2 cellular contexts compared by ENCODE assay signal in genomic region chr22:19892249-19892879, GRCh38.
A peak's percentile ranks its signal among the peaks of the same experiment; 100 is the strongest.
TF ChIP-seq lines count a peak whose summit lies in the region.

No MANE protein-coding gene starts in this region.

TF ChIP-seq in SK-N-SH treated with all-trans-retinoic acid at 6 μM for 48 hours, 23 proteins besides CTCF, POLR2A, EP300 and RAD21:
- no peak for TF ChIP-seq ZNF565 (CRISPR knock-in tag; conservative IDR thresholded peaks at IDR 0.05; ENCODE audit: low read depth)
- TF ChIP-seq ZFP30 (CRISPR knock-in tag; IDR thresholded peaks at IDR 0.05) = no peak
- no peak for TF ChIP-seq CSDC2 (CRISPR knock-in tag; IDR thresholded peaks at IDR 0.05)
- no peak for TF ChIP-seq ZNF70 (CRISPR knock-in tag; IDR thresholded peaks at IDR 0.05)
- TF ChIP-seq ARNTL (CRISPR knock-in tag; IDR thresholded peaks at IDR 0.05; ENCODE audit: borderline replicate concordance, low read depth) = no peak
- TF ChIP-seq ZC3H10 (CRISPR knock-in tag; IDR thresholded peaks at IDR 0.05) = no peak
- no peak for TF ChIP-seq ZFP3 (CRISPR knock-in tag; IDR thresholded peaks at IDR 0.05)
- no peak for TF ChIP-seq POU6F1 (CRISPR knock-in tag; IDR thresholded peaks at IDR 0.05; ENCODE audit: borderline replicate concordance, low read depth)
- no peak for TF ChIP-seq OSR1 (CRISPR knock-in tag; IDR thresholded peaks at IDR 0.05)
- TF ChIP-seq PATZ1 (CRISPR knock-in tag; IDR thresholded peaks at IDR 0.05; ENCODE audit: borderline replicate concordance) = no peak
- TF ChIP-seq GLIS3 (CRISPR knock-in tag; IDR thresholded peaks at IDR 0.05) = no peak
- TF ChIP-seq ZNF8 (CRISPR knock-in tag; IDR thresholded peaks at IDR 0.05) = no peak

TF ChIP-seq in K562, 482 proteins besides CTCF, POLR2A, EP300 and RAD21 (continues in another document):
- TF ChIP-seq L3MBTL2 (IDR thresholded peaks at IDR 0.05) = peak; percentile 97
- TF ChIP-seq POLR3G (IDR thresholded peaks at IDR 0.05; ENCODE audit: extremely low read depth, insufficient read length, insufficient replicate concordance) = no peak
- peak; percentile 53; the same call in 1 of the 2 replicates for TF ChIP-seq ZNF384 (IDR thresholded peaks at IDR 0.05; ENCODE audit: low read depth, low read length)
- peak; percentile 73; the same call in 1 of the 2 replicates for TF ChIP-seq ZNF668 (CRISPR knock-in tag; IDR thresholded peaks at IDR 0.05)
- TF ChIP-seq ZNF224 (CRISPR knock-in tag; IDR thresholded peaks at IDR 0.05) = no peak
- TF ChIP-seq MGA (IDR thresholded peaks at IDR 0.05) = peak; percentile 99
- TF ChIP-seq HEY1 (CRISPR knock-in tag; IDR thresholded peaks at IDR 0.05; ENCODE audit: borderline replicate concordance) = no peak
- TF ChIP-seq ZBTB17 (CRISPR knock-in tag; IDR thresholded peaks at IDR 0.05) = no peak
- no peak for TF ChIP-seq HIVEP1 (CRISPR knock-in tag; IDR thresholded peaks at IDR 0.05)
- peak; percentile 76 to 80 for TF ChIP-seq NRF1 (conservative IDR thresholded peaks at IDR 0.05 in 1 of 2, IDR thresholded peaks at IDR 0.05 in 1 of 2)
- TF ChIP-seq YY1 (IDR thresholded peaks at IDR 0.05; ENCODE audit: borderline replicate concordance in 1 of 3, control insufficient read depth in 1 of 3, extremely low read depth in 1 of 3, insufficient read depth in 3 of 3, insufficient read length in 1 of 3, insufficient replicate concordance in 2 of 3, low read depth in 1 of 3, low read length in 2 of 3) = peak in 1 of 3 experiments; percentile 16
- no peak for TF ChIP-seq FOSL1 (tag; conservative IDR thresholded peaks at IDR 0.05)
- no peak for TF ChIP-seq GATA2 (CRISPR knock-in tag; IDR thresholded peaks at IDR 0.05)
- 0 out of 2 replicates have a peak, but pooled peaks have one; percentile 10 for TF ChIP-seq CBX1 (IDR thresholded peaks at IDR 0.05; ENCODE audit: low read depth)
- TF ChIP-seq UBTF (IDR thresholded peaks at IDR 0.05; ENCODE audit: borderline replicate concordance in 1 of 2, low read depth in 2 of 2, low read length in 2 of 2) = peak in 1 of 2 experiments; percentile 86; a peak in 2 of 4 replicates
- no peak; the same call in 1 of the 2 replicates for TF ChIP-seq NR2C1 (IDR thresholded peaks at IDR 0.05)
- peak; percentile 90 for TF ChIP-seq NR2C1 (tag; IDR thresholded peaks at IDR 0.05)
- TF ChIP-seq RCOR1 (IDR thresholded peaks at IDR 0.05; ENCODE audit: borderline replicate concordance in 1 of 2, low read depth in 2 of 2, low read length in 2 of 2) = peak; percentile 38 to 51; a peak in 2 of 4 replicates
- TF ChIP-seq TBL1XR1 (IDR thresholded peaks at IDR 0.05; ENCODE audit: low read length in 2 of 2) = 0 out of 4 replicates have a peak, but pooled peaks of 1 of the 2 experiments have one; percentile 73
- TF ChIP-seq TRIM24 (IDR thresholded peaks at IDR 0.05) = no peak
- no peak; a peak in 1 of 3 replicates for TF ChIP-seq CBX3 (IDR thresholded peaks at IDR 0.05; ENCODE audit: borderline replicate concordance in 1 of 2, low read length in 2 of 2)
- TF ChIP-seq RBM39 (optimal IDR thresholded peaks at IDR 0.05; ENCODE audit: low read depth, low read length) = peak; percentile 76
- TF ChIP-seq RAD51 (IDR thresholded peaks at IDR 0.05; ENCODE audit: borderline replicate concordance, low read depth) = no peak
- TF ChIP-seq SMARCB1 (IDR thresholded peaks at IDR 0.05; ENCODE audit: insufficient read length, low read depth) = peak; percentile 5
- peak; percentile 90 for TF ChIP-seq PKNOX1 (IDR thresholded peaks at IDR 0.05)
- no peak for TF ChIP-seq RBBP5 (IDR thresholded peaks at IDR 0.05; ENCODE audit: borderline replicate concordance, insufficient read depth, low read length, poor library complexity, severe bottlenecking)
- peak; percentile 21 for TF ChIP-seq SMAD1 (IDR thresholded peaks at IDR 0.05; ENCODE audit: low read depth, low read length, partially characterized antibody)
- TF ChIP-seq CBFB (CRISPR knock-in tag; IDR thresholded peaks at IDR 0.05) = no peak
- 0 out of 2 replicates have a peak, but pooled peaks have one; percentile 5 for TF ChIP-seq PHF8 (IDR thresholded peaks at IDR 0.05; ENCODE audit: borderline replicate concordance, low read length)
- no peak for TF ChIP-seq SREBF2 (CRISPR knock-in tag; IDR thresholded peaks at IDR 0.05)
- peak; percentile 68; the same call in 1 of the 2 replicates for TF ChIP-seq ETS1 (conservative IDR thresholded peaks at IDR 0.05; ENCODE audit: control insufficient read depth, low read depth, low read length)
- TF ChIP-seq GTF2B (IDR thresholded peaks at IDR 0.05; ENCODE audit: extremely low read depth, insufficient read length) = no peak
- no peak; the same call in 1 of the 2 replicates for TF ChIP-seq CXXC5 (CRISPR knock-in tag; IDR thresholded peaks at IDR 0.05)
- TF ChIP-seq GATAD2A (IDR thresholded peaks at IDR 0.05) = no peak
- no peak for TF ChIP-seq SIN3B (IDR thresholded peaks at IDR 0.05; ENCODE audit: low read depth)
- TF ChIP-seq SPI1 (IDR thresholded peaks at IDR 0.05; ENCODE audit: borderline replicate concordance, low read depth, low read length) = 0 out of 2 replicates have a peak, but pooled peaks have one; percentile 14
- TF ChIP-seq EGR1 (conservative IDR thresholded peaks at IDR 0.05) = peak; percentile 67
- TF ChIP-seq RNF2 (IDR thresholded peaks at IDR 0.05) = no peak
- no peak for TF ChIP-seq E2F8 (IDR thresholded peaks at IDR 0.05; ENCODE audit: low read depth, partially characterized antibody)
